ENCODE assay signal across 16 cellular contexts in the genomic region with DNA sequence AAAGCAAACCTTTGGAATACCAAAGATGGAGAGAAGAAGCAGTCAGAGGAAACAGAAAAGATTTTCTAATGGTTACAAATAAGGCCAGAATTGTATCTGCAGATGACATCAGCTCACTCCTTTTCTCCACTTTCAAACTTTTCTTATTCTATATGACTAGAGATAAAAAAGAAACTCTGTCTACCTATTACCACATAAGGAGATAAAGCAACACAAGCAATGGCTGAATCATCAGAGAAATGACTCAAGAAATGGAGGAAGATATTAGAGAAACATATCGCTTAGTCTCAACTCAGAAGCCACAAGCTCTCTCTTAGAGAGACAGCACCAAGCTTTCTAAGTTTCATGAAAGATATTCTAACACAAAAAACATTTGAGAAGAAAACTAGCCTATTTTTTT.
DNase-seq lines count a peak whose midpoint lies in the region; ATAC-seq and TF ChIP-seq lines count a peak whose summit lies in the region.
"Had no signal": no experiment of that assay in that cellular context is flagged by ENCODE, and none has a peak within 500 bp of the region (broad histone marks: within the 10 kb centered on the region; RNA-seq: fewer than 3 reads in every experiment).

No MANE protein-coding gene starts in this region.

- ATAC-seq in GM19455 (IDR thresholded peaks at IDR 0.05; ENCODE audit: unreplicated experiment) (peak; percentile 2), HG02981 (IDR thresholded peaks at IDR 0.05; ENCODE audit: unreplicated experiment) (peak; percentile 19)
- ATAC-seq in activated CD4-positive, alpha-beta T cell treated with anti-CD3 and anti-CD28 coated beads for 36 hours, result no peak
- ATAC-seq: mucosa of descending colon, WTC11 had no signal

- H3K4me3 Mint-ChIP-seq in activated CD4-positive, alpha-beta memory T cell treated with anti-CD3 and anti-CD28 coated beads, Interleukin-2, amount 10 ng/mL, durations not matched to agents 7 days and 5 days, result no peak overlapping the region
- H3K4me3 Mint-ChIP-seq in activated CD4-positive, alpha-beta T cell treated with anti-CD3 and anti-CD28 coated beads for 36 hours, result no peak overlapping the region
- H3K4me3 Mint-ChIP-seq: WTC11 had no signal

- peak overlapping the region; percentile 78 for H3K27ac ChIP-seq in OCI-LY3 (ENCODE audit: low read length)
- H3K27ac ChIP-seq in ascending aorta, result no peak overlapping the region
- H3K27ac ChIP-seq: KMS-11, parathyroid adenoma had no signal

- H3K27me3 Mint-ChIP-seq in activated CD4-positive, alpha-beta memory T cell treated with anti-CD3 and anti-CD28 coated beads, Interleukin-2, amount 10 ng/mL, durations not matched to agents 7 days and 5 days, result no peaks in the 10 kb centered on the region
- no peaks in the 10 kb centered on the region for H3K27me3 Mint-ChIP-seq in activated CD4-positive, alpha-beta T cell treated with anti-CD3 and anti-CD28 coated beads for 36 hours

- CTCF ChIA-PET in activated CD4-positive, alpha-beta memory T cell treated with anti-CD3 and anti-CD28 coated beads, Interleukin-2, amount 10 ng/mL, durations not matched to agents 7 days and 5 days (lab: Charles Lee), result no interaction called here
- CTCF ChIA-PET in activated CD4-positive, alpha-beta T cell treated with anti-CD3 and anti-CD28 coated beads for 36 hours (lab: Charles Lee), result interaction anchor here (0.8 kb wide), 1 partner anchor 553 kb away, joined by 4 read pairs; no protein-coding TSS in a partner anchor

- no peak overlapping the region for H2AFZ ChIP-seq in OCI-LY3 (ENCODE audit: low read depth, low read length)
- H2AFZ ChIP-seq: parathyroid adenoma had no signal

- DNase-seq in GM06990 (ENCODE audit: extremely low read depth, insufficient read length) (peak; percentile 1), ascending aorta (ENCODE audit: low spot score in 2 of 2) (no peak), germinal center (ENCODE audit: low spot score) (no peak)
- no peak for DNase-seq in activated CD4-positive, alpha-beta memory T cell treated with anti-CD3 and anti-CD28 coated beads, Interleukin-2, amount 10 ng/mL, durations not matched to agents 7 days and 5 days
- no peak for DNase-seq in activated CD4-positive, alpha-beta T cell treated with anti-CD3 and anti-CD28 coated beads for 36 hours
- DNase-seq: amniotic stem cell; islet precursor cell; mucosa of descending colon; NCI-H2081 treated with DMSO at 0.1 percent for 48 hours; NK-92 treated with Interleukin-12 subunit alpha and Interleukin-12 subunit beta, amount 100 ng/mL, for 24 hours had no signal

- no peaks in the 10 kb centered on the region for H3K36me3 Mint-ChIP-seq in activated CD4-positive, alpha-beta memory T cell treated with anti-CD3 and anti-CD28 coated beads, Interleukin-2, amount 10 ng/mL, durations not matched to agents 7 days and 5 days (ENCODE audit: low read depth)
- H3K36me3 Mint-ChIP-seq in activated CD4-positive, alpha-beta T cell treated with anti-CD3 and anti-CD28 coated beads for 36 hours (ENCODE audit: low read depth), result no peaks in the 10 kb centered on the region

- no peak overlapping the region for H3K27ac Mint-ChIP-seq in activated CD4-positive, alpha-beta memory T cell treated with anti-CD3 and anti-CD28 coated beads, Interleukin-2, amount 10 ng/mL, durations not matched to agents 7 days and 5 days
- H3K27ac Mint-ChIP-seq in activated CD4-positive, alpha-beta T cell treated with anti-CD3 and anti-CD28 coated beads for 36 hours, result no peak overlapping the region

- no peaks in the 10 kb centered on the region for H3K9me3 ChIP-seq in OCI-LY3 (ENCODE audit: insufficient read depth, low read length)
- H3K9me3 ChIP-seq in ascending aorta, result no peaks in the 10 kb centered on the region
- H3K9me3 ChIP-seq: mucosa of descending colon had no signal

- H3K36me3 ChIP-seq in GM06990 (ENCODE audit: control insufficient read depth, insufficient read depth, low read length) (no peaks in the 10 kb centered on the region), OCI-LY3 (replicated peaks; ENCODE audit: low read depth, low read length) (no peaks in the 10 kb centered on the region), ascending aorta (no peaks in the 10 kb centered on the region)

- no peak for TF ChIP-seq CTCF in GM06990 (IDR thresholded peaks at IDR 0.05; ENCODE audit: insufficient read depth, low read length, poor library complexity, severe bottlenecking)
- TF ChIP-seq CTCF in OCI-LY3 (IDR thresholded peaks at IDR 0.05; ENCODE audit: low read depth, low read length), result no peak
- TF ChIP-seq CTCF in ascending aorta (IDR thresholded peaks at IDR 0.05), result no peak

- intact Hi-C loops in ascending aorta (cut with DNase I), result no loop called here
- intact Hi-C loops in activated CD4-positive, alpha-beta T cell treated with anti-CD3 and anti-CD28 coated beads for 36 hours (cut with DNase I, micrococcal nuclease), result no loop called here

- H3K4me2 ChIP-seq in OCI-LY3 (ENCODE audit: low read length), result peak overlapping the region; percentile 51
- H3K4me2 ChIP-seq: KMS-11 had no signal

- H3K9ac ChIP-seq in OCI-LY3 (ENCODE audit: low read length), result peak overlapping the region; percentile 34
- H3K9ac ChIP-seq: KMS-11, parathyroid adenoma had no signal

- H3K9me3 Mint-ChIP-seq in activated CD4-positive, alpha-beta memory T cell treated with anti-CD3 and anti-CD28 coated beads, Interleukin-2, amount 10 ng/mL, durations not matched to agents 7 days and 5 days, result peaks cover 4% of the 10 kb centered on the region
- peaks cover 3% of the 10 kb centered on the region for H3K9me3 Mint-ChIP-seq in activated CD4-positive, alpha-beta T cell treated with anti-CD3 and anti-CD28 coated beads for 36 hours (ENCODE audit: low read depth)

- POLR2A ChIA-PET in activated CD4-positive, alpha-beta memory T cell treated with anti-CD3 and anti-CD28 coated beads, Interleukin-2, amount 10 ng/mL, durations not matched to agents 7 days and 5 days (lab: Charles Lee), result no interaction called here
- POLR2A ChIA-PET in activated CD4-positive, alpha-beta T cell treated with anti-CD3 and anti-CD28 coated beads for 36 hours (lab: Charles Lee), result no interaction called here

- H3K79me2 ChIP-seq in OCI-LY3 (ENCODE audit: low read length), result no peaks in the 10 kb centered on the region
- H3K79me2 ChIP-seq: parathyroid adenoma had no signal

- H4K20me1 ChIP-seq in OCI-LY3 (ENCODE audit: insufficient read depth, low read length), result no peaks in the 10 kb centered on the region

- H3K4me3 ChIP-seq in GM06990 (replicated peaks; ENCODE audit: low read depth, low read length) (no peak overlapping the region), OCI-LY3 (ENCODE audit: low read length) (peak overlapping the region; percentile 18; the same call in 1 of the 2 replicates), ascending aorta (no peak overlapping the region)
- H3K4me3 ChIP-seq: mucosa of descending colon had no signal

- H3K4me1 Mint-ChIP-seq in activated CD4-positive, alpha-beta memory T cell treated with anti-CD3 and anti-CD28 coated beads, Interleukin-2, amount 10 ng/mL, durations not matched to agents 7 days and 5 days, result no peaks in the 10 kb centered on the region
- H3K4me1 Mint-ChIP-seq in activated CD4-positive, alpha-beta T cell treated with anti-CD3 and anti-CD28 coated beads for 36 hours, result peaks cover 2% of the 10 kb centered on the region

- no peaks in the 10 kb centered on the region for H3K27me3 ChIP-seq in GM06990 (replicated peaks; ENCODE audit: control insufficient read depth, insufficient read depth, low read length)
- H3K27me3 ChIP-seq in OCI-LY3 (ENCODE audit: low read depth, low read length), result no peaks in the 10 kb centered on the region
- no peaks in the 10 kb centered on the region for H3K27me3 ChIP-seq in ascending aorta

- H3K4me1 ChIP-seq in OCI-LY3 (ENCODE audit: low read length) (peaks cover 20% of the 10 kb centered on the region), ascending aorta (no peaks in the 10 kb centered on the region)
- H3K4me1 ChIP-seq: parathyroid adenoma had no signal
